In genomic region chr3:99575683-99576082, GRCh38 we compare ENCODE assay signal across 29 cellular contexts.
"Had no signal": no experiment of that assay in that cellular context is flagged by ENCODE, and none has a peak within 500 bp of the region (broad histone marks: within the 10 kb centered on the region; RNA-seq: fewer than 3 reads in every experiment).

No MANE protein-coding gene starts in this region.

- H3K4me1 Mint-ChIP-seq: stimulated activated effector memory CD8-positive, alpha-beta T cell treated with anti-CD3 and anti-CD28 coated beads, Interleukin-12 subunit alpha, Interleukin-12 subunit beta, amount 100 ng/mL, for 72 hours; stimulated activated memory B cell treated with anti-CD40 and anti-IgM and Interleukin-4, amounts not matched to agents 10 μg/mL and 1 μg/mL and 100 μg/mL, for 72 hours; stimulated activated naive B cell treated with anti-CD40 and anti-IgM and Interleukin-4, amounts not matched to agents 10 μg/mL and 1 μg/mL and 100 μg/mL, for 72 hours; stimulated activated naive CD8-positive, alpha-beta T cell treated with anti-CD3 and anti-CD28 coated beads, Interleukin-15, amount 100 ng/mL, for 72 hours had no signal

- H3K27ac ChIP-seq: stomach, suprapubic skin, testis, thoracic aorta, thyroid gland, tibial artery, tibial nerve, transverse colon, upper lobe of left lung, upper lobe of right lung, uterus, vagina had no signal

- H3K4me1 ChIP-seq: stomach, suprapubic skin, testis, thyroid gland, tibial artery, tibial nerve, transverse colon, upper lobe of left lung, upper lobe of right lung, uterus, vagina had no signal

- H3K4me3 ChIP-seq: stomach, suprapubic skin, testis, thoracic aorta, thyroid gland, tibial artery, tibial nerve, transverse colon, upper lobe of left lung, upper lobe of right lung, uterus, vagina had no signal

- H3K36me3 ChIP-seq: stomach, suprapubic skin, thoracic aorta, thyroid gland, tibial artery, tibial nerve, transverse colon, upper lobe of left lung, upper lobe of right lung, uterus, vagina had no signal

- FAIRE-seq: urothelium cell line had no signal

- H3K27ac Mint-ChIP-seq: stimulated activated effector memory CD8-positive, alpha-beta T cell treated with anti-CD3 and anti-CD28 coated beads, Interleukin-12 subunit alpha, Interleukin-12 subunit beta, amount 100 ng/mL, for 72 hours; stimulated activated memory B cell treated with anti-CD40 and anti-IgM and Interleukin-4, amounts not matched to agents 10 μg/mL and 1 μg/mL and 100 μg/mL, for 72 hours; stimulated activated naive B cell treated with anti-CD40 and anti-IgM and Interleukin-4, amounts not matched to agents 10 μg/mL and 1 μg/mL and 100 μg/mL, for 72 hours; stimulated activated naive CD8-positive, alpha-beta T cell treated with anti-CD3 and anti-CD28 coated beads, Interleukin-15, amount 100 ng/mL, for 72 hours; stimulated activated naive CD8-positive, alpha-beta T cell treated with anti-CD3 and anti-CD28 coated beads, Interleukin-15, Interleukin-2, amounts not matched to agents 100 ng/mL and 50 ng/mL, for 24 hours; type B pancreatic cell had no signal

- H3K27me3 ChIP-seq: stomach, suprapubic skin, testis, thyroid gland, tibial artery, tibial nerve, transverse colon, upper lobe of left lung, upper lobe of right lung, uterus, vagina had no signal

- H3K9me3 ChIP-seq: suprapubic skin, testis, thoracic aorta, thyroid gland, tibial artery, transverse colon, upper lobe of left lung, uterus, vagina had no signal

- ATAC-seq: stimulated activated effector memory CD8-positive, alpha-beta T cell treated with anti-CD3 and anti-CD28 coated beads, Interleukin-12 subunit alpha, Interleukin-12 subunit beta, amount 100 ng/mL, for 72 hours; stimulated activated memory B cell treated with anti-CD40 and anti-IgM and Interleukin-4, amounts not matched to agents 10 μg/mL and 1 μg/mL and 100 μg/mL, for 72 hours; stimulated activated naive B cell treated with anti-CD40 and anti-IgM and Interleukin-4, amounts not matched to agents 10 μg/mL and 1 μg/mL and 100 μg/mL, for 72 hours; stimulated activated naive CD8-positive, alpha-beta T cell treated with anti-CD3 and anti-CD28 coated beads, Interleukin-15, amount 100 ng/mL, for 72 hours; stimulated activated naive CD8-positive, alpha-beta T cell treated with anti-CD3 and anti-CD28 coated beads, Interleukin-15, Interleukin-2, amounts not matched to agents 100 U/mL and 50 U/mL, for 24 hours; upper lobe of right lung had no signal

- DNase-seq: stimulated activated CD4-positive, alpha-beta T cell treated with anti-CD3 and anti-CD28 coated beads, Interleukin-2, amount 100 ng/mL, for 48 hours; stimulated activated CD4-positive, alpha-beta T cell treated with anti-CD3 and anti-CD28 coated beads, Interleukin-4, amount 100 ng/mL, for 1 hour; stimulated activated CD4-positive, alpha-beta T cell treated with anti-CD3 and anti-CD28 coated beads, Interleukin-4, amount 100 ng/mL, for 24 hours; stimulated activated CD4-positive, alpha-beta T cell treated with anti-CD3 and anti-CD28 coated beads, Interleukin-4, amount 100 ng/mL, for 4 hours; stimulated activated CD8-positive, alpha-beta memory T cell treated with anti-CD3 and anti-CD28 coated beads, Interleukin-4, amount 100 ng/mL, for 48 hours; stimulated activated naive B cell treated with anti-CD40 and anti-IgM and Interleukin-4, amounts not matched to agents 10 μg/mL and 1 μg/mL and 100 μg/mL, for 72 hours; stimulated activated naive CD4-positive, alpha-beta T cell; stimulated activated naive CD4-positive, alpha-beta T cell treated with Interleukin-2 at 50 U/mL for 16 hours; stimulated activated naive CD8-positive, alpha-beta T cell treated with anti-CD3 and anti-CD28 coated beads, Interleukin-15, amount 100 ng/mL, for 72 hours; stimulated activated naive CD8-positive, alpha-beta T cell treated with anti-CD3 and anti-CD28 coated beads, Interleukin-15, Interleukin-2, amounts not matched to agents 100 U/mL and 50 U/mL, for 24 hours; stomach; substantia nigra; testis; thyroid gland; tibial artery; transverse colon; trophoblast cell; upper lobe of left lung; upper lobe of right lung; uterus had no signal

- H3K27me3 Mint-ChIP-seq: stimulated activated memory B cell treated with anti-CD40 and anti-IgM and Interleukin-4, amounts not matched to agents 10 μg/mL and 1 μg/mL and 100 μg/mL, for 72 hours; stimulated activated naive B cell treated with anti-CD40 and anti-IgM and Interleukin-4, amounts not matched to agents 10 μg/mL and 1 μg/mL and 100 μg/mL, for 72 hours; stimulated activated naive CD8-positive, alpha-beta T cell treated with anti-CD3 and anti-CD28 coated beads, Interleukin-15, amount 100 ng/mL, for 72 hours; stimulated activated naive CD8-positive, alpha-beta T cell treated with anti-CD3 and anti-CD28 coated beads, Interleukin-15, Interleukin-2, amounts not matched to agents 100 ng/mL and 50 ng/mL, for 24 hours had no signal

- H3K36me3 Mint-ChIP-seq: stimulated activated effector memory CD8-positive, alpha-beta T cell treated with anti-CD3 and anti-CD28 coated beads, Interleukin-12 subunit alpha, Interleukin-12 subunit beta, amount 100 ng/mL, for 72 hours; stimulated activated memory B cell treated with anti-CD40 and anti-IgM and Interleukin-4, amounts not matched to agents 10 μg/mL and 1 μg/mL and 100 μg/mL, for 72 hours; stimulated activated naive B cell treated with anti-CD40 and anti-IgM and Interleukin-4, amounts not matched to agents 10 μg/mL and 1 μg/mL and 100 μg/mL, for 72 hours; type B pancreatic cell had no signal

- H3K4me3 Mint-ChIP-seq: stimulated activated effector memory CD8-positive, alpha-beta T cell treated with anti-CD3 and anti-CD28 coated beads, Interleukin-12 subunit alpha, Interleukin-12 subunit beta, amount 100 ng/mL, for 72 hours; stimulated activated memory B cell treated with anti-CD40 and anti-IgM and Interleukin-4, amounts not matched to agents 10 μg/mL and 1 μg/mL and 100 μg/mL, for 72 hours; stimulated activated naive B cell treated with anti-CD40 and anti-IgM and Interleukin-4, amounts not matched to agents 10 μg/mL and 1 μg/mL and 100 μg/mL, for 72 hours; stimulated activated naive CD8-positive, alpha-beta T cell treated with anti-CD3 and anti-CD28 coated beads, Interleukin-15, amount 100 ng/mL, for 72 hours; stimulated activated naive CD8-positive, alpha-beta T cell treated with anti-CD3 and anti-CD28 coated beads, Interleukin-15, Interleukin-2, amounts not matched to agents 100 ng/mL and 50 ng/mL, for 24 hours; type B pancreatic cell had no signal

- H3K9me3 Mint-ChIP-seq: stimulated activated effector memory CD8-positive, alpha-beta T cell treated with anti-CD3 and anti-CD28 coated beads, Interleukin-12 subunit alpha, Interleukin-12 subunit beta, amount 100 ng/mL, for 72 hours; type B pancreatic cell had no signal
